ENCODE assay signal across 8 cellular contexts in genomic region chr5:134140530-134141201, GRCh38. TPM values are rescaled to one million over a fixed set of nuclear protein-coding genes. Genes with fewer than 3 reads are reported as not detected.
A peak's percentile ranks its signal among the peaks of the same experiment; 100 is the strongest.
DNase-seq lines count a peak whose midpoint lies in the region; ATAC-seq, FAIRE-seq and TF ChIP-seq lines count a peak whose summit lies in the region.

No MANE protein-coding gene starts in this region.

- TF ChIP-seq CTCF in AG09319 (IDR thresholded peaks at IDR 0.05; ENCODE audit: low read depth, low read length) (peak; percentile 80), cardiac muscle cell (IDR thresholded peaks at IDR 0.05; ENCODE audit: low read depth, low read length) (peak; percentile 79), prostate gland (IDR thresholded peaks at IDR 0.05) (peak in 3 of 4 experiments; percentile 64 to 80 (median 77))

- 21% methylated on average over 8 of the region's 8 CpGs for WGBS in prostate gland

- no peaks in the 10 kb centered on the region for H3K9me3 Mint-ChIP-seq in activated naive CD8-positive, alpha-beta T cell treated with anti-CD3 and anti-CD28 coated beads for 36 hours

- TF ChIP-seq POLR2A in prostate gland (IDR thresholded peaks at IDR 0.05): no peak

- DNase-seq in AG09319 (ENCODE audit: extremely low read depth, low read depth) (no peak), GM18507 (ENCODE audit: extremely low spot score, insufficient read length, low read depth) (peak; percentile 51), SHP77 treated with DMSO at 0.1 percent for 48 hours (lab: John Stamatoyannopoulos, UW) (peak; percentile 21), cardiac muscle cell (ENCODE audit: low read depth in 1 of 2, low spot score in 1 of 2) (peak; percentile 77 to 82), prostate gland (ENCODE audit: low spot score) (peak; percentile 83)
- peak; percentile 69 for DNase-seq in Jurkat, Clone E6-1 (ENCODE audit: low read depth, low spot score)
- DNase-seq in activated naive CD8-positive, alpha-beta T cell treated with anti-CD3 and anti-CD28 coated beads for 36 hours: peak; percentile 60

- H3K27me3 Mint-ChIP-seq in activated naive CD8-positive, alpha-beta T cell treated with anti-CD3 and anti-CD28 coated beads for 36 hours: no peaks in the 10 kb centered on the region

- H3K36me3 Mint-ChIP-seq in activated naive CD8-positive, alpha-beta T cell treated with anti-CD3 and anti-CD28 coated beads for 36 hours: peaks cover 40% of the 10 kb centered on the region

- H3K4me3 Mint-ChIP-seq in activated naive CD8-positive, alpha-beta T cell treated with anti-CD3 and anti-CD28 coated beads for 36 hours: peak overlapping the region; percentile 29

- peak overlapping the region; percentile 65 for H3K27ac Mint-ChIP-seq in activated naive CD8-positive, alpha-beta T cell treated with anti-CD3 and anti-CD28 coated beads for 36 hours

- ATAC-seq in HG03439 (IDR thresholded peaks at IDR 0.05; ENCODE audit: unreplicated experiment): no peak

- H3K27ac ChIP-seq in cardiac muscle cell (no peak overlapping the region), prostate gland (no peak overlapping the region)

- no peak overlapping the region for H3K4me3 ChIP-seq in Jurkat, Clone E6-1 (ENCODE audit: low read length)
- H3K4me3 ChIP-seq in cardiac muscle cell: no peak overlapping the region
- H3K4me3 ChIP-seq in prostate gland: no peak overlapping the region

- peaks cover 69% of the 10 kb centered on the region for H3K4me1 Mint-ChIP-seq in activated naive CD8-positive, alpha-beta T cell treated with anti-CD3 and anti-CD28 coated beads for 36 hours

- intact Hi-C loops in prostate gland (cut with DNase I): loop anchor here (5.0 kb wide), 1 partner anchor 38 kb away; no protein-coding TSS in a partner anchor

- H3K9me3 ChIP-seq in cardiac muscle cell (ENCODE audit: low read depth) (no peaks in the 10 kb centered on the region), prostate gland (no peaks in the 10 kb centered on the region)

- no peaks in the 10 kb centered on the region for H3K4me1 ChIP-seq in cardiac muscle cell (ENCODE audit: low read depth)
- no peaks in the 10 kb centered on the region for H3K4me1 ChIP-seq in prostate gland (replicated peaks)

- H3K27me3 ChIP-seq in cardiac muscle cell (no peaks in the 10 kb centered on the region), prostate gland (replicated peaks; ENCODE audit: insufficient read depth) (no peaks in the 10 kb centered on the region)

- H3K36me3 ChIP-seq in cardiac muscle cell (peaks cover 11% of the 10 kb centered on the region), prostate gland (peaks cover 0 to 6% of the 10 kb centered on the region in 2 donors)

- FAIRE-seq in GM18507 (lab: Jason Lieb, UNC): peak; percentile 93

RNA-seq across cellular contexts. Expression of gene TCF7, which starts 26.2 kb away (rescaled TPM):
- 266 TPM for polyA plus RNA-seq in Jurkat, Clone E6-1 (2012; ENCODE audit: insufficient read depth, insufficient read length)
- total RNA-seq in activated naive CD8-positive, alpha-beta T cell treated with anti-CD3 and anti-CD28 coated beads for 36 hours: 10 to 100 TPM; 66.4 to 68.7 TPM
- total RNA-seq in cardiac muscle cell: 12.7 and 28.9 TPM in 2 replicates
- polyA plus RNA-seq in cardiac muscle cell: 6.8 and 12.0 TPM in 2 replicates
- 1 to 10 TPM; 8.1 to 9.8 TPM for total RNA-seq in prostate gland

RNA-seq across cellular contexts. Expression of gene SKP1, which starts 36.1 kb away (rescaled TPM):
- polyA plus RNA-seq in Jurkat, Clone E6-1 (2012; ENCODE audit: insufficient read depth, insufficient read length): 733 TPM
- 100 to 1,000 TPM; 253 to 260 TPM for total RNA-seq in activated naive CD8-positive, alpha-beta T cell treated with anti-CD3 and anti-CD28 coated beads for 36 hours
- total RNA-seq in cardiac muscle cell (301 and 517 TPM in 2 replicates), prostate gland (100 to 1,000 TPM; 343 to 391 TPM)
- 1,274 and 1,444 TPM in 2 replicates for polyA plus RNA-seq in cardiac muscle cell
